Comparison of ENCODE assay signal across 1 cellular context in the genomic region with DNA sequence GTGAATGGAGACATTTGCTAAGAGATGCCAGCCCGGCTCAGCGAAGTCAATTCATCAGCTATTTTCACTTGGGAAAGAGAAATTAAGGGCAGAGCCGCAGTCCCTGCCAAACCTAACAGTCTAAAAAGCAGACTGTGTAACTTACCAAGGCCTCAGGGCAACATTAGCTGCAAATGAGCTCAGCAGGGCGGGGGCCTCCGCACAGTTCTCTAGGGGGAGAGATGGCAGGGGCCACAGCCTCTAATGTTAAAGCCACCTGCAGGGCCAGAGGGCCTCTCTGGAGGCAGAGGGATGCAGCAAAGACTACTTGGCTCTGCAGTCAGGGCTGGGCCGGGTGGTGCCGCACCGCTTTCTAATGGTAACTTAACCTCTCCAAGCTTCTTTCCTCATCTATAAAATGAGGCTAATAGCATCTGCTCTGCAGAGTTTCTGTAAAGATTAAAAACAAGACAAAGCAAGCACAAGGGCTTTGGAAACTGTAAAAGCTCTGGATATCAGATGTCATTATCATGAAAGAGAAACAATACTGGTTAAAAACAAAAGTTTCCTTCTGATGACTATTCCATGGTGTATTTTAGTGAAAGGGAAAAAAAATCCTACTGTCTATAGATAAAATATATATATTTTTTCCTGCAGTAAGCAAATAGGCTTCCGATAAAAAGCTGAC.
TF ChIP-seq lines count a peak whose summit lies in the region.

No MANE protein-coding gene starts in this region.

TF ChIP-seq in HEK293, 187 proteins besides CTCF, POLR2A, EP300 and RAD21 (continued from another document and continues in another):
- TF ChIP-seq, protein P1, sequence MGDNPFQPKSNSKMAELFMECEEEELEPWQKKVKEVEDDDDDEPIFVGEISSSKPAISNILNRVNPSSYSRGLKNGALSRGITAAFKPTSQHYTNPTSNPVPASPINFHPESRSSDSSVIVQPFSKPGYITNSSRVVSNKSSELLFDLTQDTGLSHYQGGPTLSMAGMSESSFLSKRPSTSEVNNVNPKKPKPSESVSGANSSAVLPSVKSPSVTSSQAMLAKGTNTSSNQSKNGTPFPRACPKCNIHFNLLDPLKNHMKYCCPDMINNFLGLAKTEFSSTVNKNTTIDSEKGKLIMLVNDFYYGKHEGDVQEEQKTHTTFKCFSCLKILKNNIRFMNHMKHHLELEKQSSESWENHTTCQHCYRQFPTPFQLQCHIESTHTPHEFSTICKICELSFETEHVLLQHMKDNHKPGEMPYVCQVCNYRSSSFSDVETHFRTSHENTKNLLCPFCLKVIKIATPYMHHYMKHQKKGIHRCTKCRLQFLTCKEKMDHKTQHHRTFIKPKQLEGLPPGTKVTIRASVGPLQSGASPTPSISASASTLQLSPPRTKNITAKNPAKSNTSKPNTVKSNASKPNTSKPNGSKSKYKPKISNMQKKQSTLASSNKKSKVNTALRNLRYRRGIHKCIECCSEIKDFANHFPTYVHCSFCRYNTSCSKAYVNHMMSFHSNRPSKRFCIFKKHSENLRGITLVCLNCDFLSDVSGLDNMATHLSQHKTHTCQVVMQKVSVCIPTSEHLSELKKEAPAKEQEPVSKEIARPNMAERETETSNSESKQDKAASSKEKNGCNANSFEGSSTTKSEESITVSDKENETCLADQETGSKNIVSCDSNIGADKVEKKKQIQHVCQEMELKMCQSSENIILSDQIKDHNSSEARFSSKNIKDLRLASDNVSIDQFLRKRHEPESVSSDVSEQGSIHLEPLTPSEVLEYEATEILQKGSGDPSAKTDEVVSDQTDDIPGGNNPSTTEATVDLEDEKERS (tag by site-specific recombination; IDR thresholded peaks at IDR 0.05): no peak
- no peak for TF ChIP-seq SP2 (tag by site-specific recombination; IDR thresholded peaks at IDR 0.05)
- no peak for TF ChIP-seq ZNF558 (tag by site-specific recombination; IDR thresholded peaks at IDR 0.05)
- TF ChIP-seq ZNF248 (tag by site-specific recombination; IDR thresholded peaks at IDR 0.05): no peak
- peak; percentile 62; the same call in 1 of the 2 replicates for TF ChIP-seq ZNF596 (tag by site-specific recombination; IDR thresholded peaks at IDR 0.05)
- no peak for TF ChIP-seq ZNF24 (tag by site-specific recombination; IDR thresholded peaks at IDR 0.05)
- no peak for TF ChIP-seq ZNF112 (tag by site-specific recombination; IDR thresholded peaks at IDR 0.05)
- TF ChIP-seq ZNF214 (tag by site-specific recombination; IDR thresholded peaks at IDR 0.05; ENCODE audit: borderline replicate concordance): no peak
- TF ChIP-seq ZNF211 (tag by site-specific recombination; IDR thresholded peaks at IDR 0.05; ENCODE audit: low read depth): no peak
- TF ChIP-seq, protein P2, sequence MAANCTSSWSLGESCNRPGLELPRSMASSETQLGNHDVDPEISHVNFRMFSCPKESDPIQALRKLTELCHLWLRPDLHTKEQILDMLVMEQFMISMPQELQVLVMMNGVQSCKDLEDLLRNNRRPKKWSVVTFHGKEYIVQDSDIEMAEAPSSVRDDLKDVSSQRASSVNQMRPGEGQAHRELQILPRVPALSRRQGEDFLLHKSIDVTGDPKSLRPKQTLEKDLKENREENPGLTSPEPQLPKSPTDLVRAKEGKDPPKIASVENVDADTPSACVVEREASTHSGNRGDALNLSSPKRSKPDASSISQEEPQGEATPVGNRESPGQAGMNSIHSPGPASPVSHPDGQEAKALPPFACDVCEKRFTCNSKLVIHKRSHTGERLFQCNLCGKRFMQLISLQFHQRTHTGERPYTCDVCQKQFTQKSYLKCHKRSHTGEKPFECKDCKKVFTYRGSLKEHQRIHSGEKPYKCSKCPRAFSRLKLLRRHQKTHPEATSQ (tag by site-specific recombination; IDR thresholded peaks at IDR 0.05): no peak
- no peak for TF ChIP-seq ZNF138 (tag by site-specific recombination; IDR thresholded peaks at IDR 0.05; ENCODE audit: borderline replicate concordance)
- no peak for TF ChIP-seq SETDB1 (IDR thresholded peaks at IDR 0.05; ENCODE audit: insufficient read length, low read length)
- TF ChIP-seq ZNF677 (tag by site-specific recombination; IDR thresholded peaks at IDR 0.05): no peak
- TF ChIP-seq, protein P3, sequence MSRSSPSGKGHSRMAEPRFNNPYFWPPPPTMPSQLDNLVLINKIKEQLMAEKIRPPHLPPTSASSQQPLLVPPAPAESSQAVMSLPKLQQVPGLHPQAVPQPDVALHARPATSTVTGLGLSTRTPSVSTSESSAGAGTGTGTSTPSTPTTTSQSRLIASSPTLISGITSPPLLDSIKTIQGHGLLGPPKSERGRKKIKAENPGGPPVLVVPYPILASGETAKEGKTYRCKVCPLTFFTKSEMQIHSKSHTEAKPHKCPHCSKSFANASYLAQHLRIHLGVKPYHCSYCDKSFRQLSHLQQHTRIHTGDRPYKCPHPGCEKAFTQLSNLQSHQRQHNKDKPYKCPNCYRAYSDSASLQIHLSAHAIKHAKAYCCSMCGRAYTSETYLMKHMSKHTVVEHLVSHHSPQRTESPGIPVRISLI (tag by site-specific recombination; IDR thresholded peaks at IDR 0.05): no peak
- TF ChIP-seq ZNF555 (tag by site-specific recombination; conservative IDR thresholded peaks at IDR 0.05): no peak
- TF ChIP-seq, protein P4, sequence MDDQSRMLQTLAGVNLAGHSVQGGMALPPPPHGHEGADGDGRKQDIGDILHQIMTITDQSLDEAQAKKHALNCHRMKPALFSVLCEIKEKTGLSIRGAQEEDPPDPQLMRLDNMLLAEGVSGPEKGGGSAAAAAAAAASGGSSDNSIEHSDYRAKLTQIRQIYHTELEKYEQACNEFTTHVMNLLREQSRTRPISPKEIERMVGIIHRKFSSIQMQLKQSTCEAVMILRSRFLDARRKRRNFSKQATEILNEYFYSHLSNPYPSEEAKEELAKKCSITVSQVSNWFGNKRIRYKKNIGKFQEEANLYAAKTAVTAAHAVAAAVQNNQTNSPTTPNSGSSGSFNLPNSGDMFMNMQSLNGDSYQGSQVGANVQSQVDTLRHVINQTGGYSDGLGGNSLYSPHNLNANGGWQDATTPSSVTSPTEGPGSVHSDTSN (CRISPR knock-in tag; IDR thresholded peaks at IDR 0.05): no peak
- TF ChIP-seq, protein P5, sequence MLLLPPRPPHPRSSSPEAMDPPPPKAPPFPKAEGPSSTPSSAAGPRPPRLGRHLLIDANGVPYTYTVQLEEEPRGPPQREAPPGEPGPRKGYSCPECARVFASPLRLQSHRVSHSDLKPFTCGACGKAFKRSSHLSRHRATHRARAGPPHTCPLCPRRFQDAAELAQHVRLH (tag by site-specific recombination; IDR thresholded peaks at IDR 0.05): no peak
- TF ChIP-seq, protein P6, sequence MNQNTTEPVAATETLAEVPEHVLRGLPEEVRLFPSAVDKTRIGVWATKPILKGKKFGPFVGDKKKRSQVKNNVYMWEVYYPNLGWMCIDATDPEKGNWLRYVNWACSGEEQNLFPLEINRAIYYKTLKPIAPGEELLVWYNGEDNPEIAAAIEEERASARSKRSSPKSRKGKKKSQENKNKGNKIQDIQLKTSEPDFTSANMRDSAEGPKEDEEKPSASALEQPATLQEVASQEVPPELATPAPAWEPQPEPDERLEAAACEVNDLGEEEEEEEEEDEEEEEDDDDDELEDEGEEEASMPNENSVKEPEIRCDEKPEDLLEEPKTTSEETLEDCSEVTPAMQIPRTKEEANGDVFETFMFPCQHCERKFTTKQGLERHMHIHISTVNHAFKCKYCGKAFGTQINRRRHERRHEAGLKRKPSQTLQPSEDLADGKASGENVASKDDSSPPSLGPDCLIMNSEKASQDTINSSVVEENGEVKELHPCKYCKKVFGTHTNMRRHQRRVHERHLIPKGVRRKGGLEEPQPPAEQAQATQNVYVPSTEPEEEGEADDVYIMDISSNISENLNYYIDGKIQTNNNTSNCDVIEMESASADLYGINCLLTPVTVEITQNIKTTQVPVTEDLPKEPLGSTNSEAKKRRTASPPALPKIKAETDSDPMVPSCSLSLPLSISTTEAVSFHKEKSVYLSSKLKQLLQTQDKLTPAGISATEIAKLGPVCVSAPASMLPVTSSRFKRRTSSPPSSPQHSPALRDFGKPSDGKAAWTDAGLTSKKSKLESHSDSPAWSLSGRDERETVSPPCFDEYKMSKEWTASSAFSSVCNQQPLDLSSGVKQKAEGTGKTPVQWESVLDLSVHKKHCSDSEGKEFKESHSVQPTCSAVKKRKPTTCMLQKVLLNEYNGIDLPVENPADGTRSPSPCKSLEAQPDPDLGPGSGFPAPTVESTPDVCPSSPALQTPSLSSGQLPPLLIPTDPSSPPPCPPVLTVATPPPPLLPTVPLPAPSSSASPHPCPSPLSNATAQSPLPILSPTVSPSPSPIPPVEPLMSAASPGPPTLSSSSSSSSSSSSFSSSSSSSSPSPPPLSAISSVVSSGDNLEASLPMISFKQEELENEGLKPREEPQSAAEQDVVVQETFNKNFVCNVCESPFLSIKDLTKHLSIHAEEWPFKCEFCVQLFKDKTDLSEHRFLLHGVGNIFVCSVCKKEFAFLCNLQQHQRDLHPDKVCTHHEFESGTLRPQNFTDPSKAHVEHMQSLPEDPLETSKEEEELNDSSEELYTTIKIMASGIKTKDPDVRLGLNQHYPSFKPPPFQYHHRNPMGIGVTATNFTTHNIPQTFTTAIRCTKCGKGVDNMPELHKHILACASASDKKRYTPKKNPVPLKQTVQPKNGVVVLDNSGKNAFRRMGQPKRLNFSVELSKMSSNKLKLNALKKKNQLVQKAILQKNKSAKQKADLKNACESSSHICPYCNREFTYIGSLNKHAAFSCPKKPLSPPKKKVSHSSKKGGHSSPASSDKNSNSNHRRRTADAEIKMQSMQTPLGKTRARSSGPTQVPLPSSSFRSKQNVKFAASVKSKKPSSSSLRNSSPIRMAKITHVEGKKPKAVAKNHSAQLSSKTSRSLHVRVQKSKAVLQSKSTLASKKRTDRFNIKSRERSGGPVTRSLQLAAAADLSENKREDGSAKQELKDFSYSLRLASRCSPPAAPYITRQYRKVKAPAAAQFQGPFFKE (tag by site-specific recombination; IDR thresholded peaks at IDR 0.05; ENCODE audit: borderline replicate concordance): no peak
- TF ChIP-seq GFI1B (tag by site-specific recombination; IDR thresholded peaks at IDR 0.05): no peak
- TF ChIP-seq, protein P7, sequence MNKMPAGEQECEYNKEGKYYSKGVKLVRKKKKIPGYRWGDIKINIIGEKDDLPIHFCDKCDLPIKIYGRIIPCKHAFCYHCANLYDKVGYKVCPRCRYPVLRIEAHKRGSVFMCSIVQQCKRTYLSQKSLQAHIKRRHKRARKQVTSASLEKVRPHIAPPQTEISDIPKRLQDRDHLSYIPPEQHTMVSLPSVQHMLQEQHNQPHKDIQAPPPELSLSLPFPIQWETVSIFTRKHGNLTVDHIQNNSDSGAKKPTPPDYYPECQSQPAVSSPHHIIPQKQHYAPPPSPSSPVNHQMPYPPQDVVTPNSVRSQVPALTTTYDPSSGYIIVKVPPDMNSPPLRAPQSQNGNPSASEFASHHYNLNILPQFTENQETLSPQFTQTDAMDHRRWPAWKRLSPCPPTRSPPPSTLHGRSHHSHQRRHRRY (tag by site-specific recombination; IDR thresholded peaks at IDR 0.05): no peak
- TF ChIP-seq ZNF785 (tag by site-specific recombination; IDR thresholded peaks at IDR 0.05): no peak
- TF ChIP-seq OVOL3 (tag by site-specific recombination; IDR thresholded peaks at IDR 0.05): peak; percentile 67; the same call in 1 of the 2 replicates
- TF ChIP-seq ZFP37 (tag by site-specific recombination; IDR thresholded peaks at IDR 0.05): no peak
- TF ChIP-seq ZNF132 (tag by site-specific recombination; IDR thresholded peaks at IDR 0.05; ENCODE audit: borderline replicate concordance): no peak
- TF ChIP-seq ZNF664 (tag by site-specific recombination; IDR thresholded peaks at IDR 0.05): no peak
- TF ChIP-seq KLF8 (tag by site-specific recombination; IDR thresholded peaks at IDR 0.05): 0 out of 2 replicates have a peak, but pooled peaks have one; percentile 41
- peak; percentile 87 for TF ChIP-seq ZNF423 (tag by site-specific recombination; IDR thresholded peaks at IDR 0.05)
- peak; percentile 80 for TF ChIP-seq ZNF561 (tag by site-specific recombination; IDR thresholded peaks at IDR 0.05; ENCODE audit: borderline replicate concordance)
- no peak for TF ChIP-seq ZNF114 (tag by site-specific recombination; IDR thresholded peaks at IDR 0.05)
- TF ChIP-seq, protein P8, sequence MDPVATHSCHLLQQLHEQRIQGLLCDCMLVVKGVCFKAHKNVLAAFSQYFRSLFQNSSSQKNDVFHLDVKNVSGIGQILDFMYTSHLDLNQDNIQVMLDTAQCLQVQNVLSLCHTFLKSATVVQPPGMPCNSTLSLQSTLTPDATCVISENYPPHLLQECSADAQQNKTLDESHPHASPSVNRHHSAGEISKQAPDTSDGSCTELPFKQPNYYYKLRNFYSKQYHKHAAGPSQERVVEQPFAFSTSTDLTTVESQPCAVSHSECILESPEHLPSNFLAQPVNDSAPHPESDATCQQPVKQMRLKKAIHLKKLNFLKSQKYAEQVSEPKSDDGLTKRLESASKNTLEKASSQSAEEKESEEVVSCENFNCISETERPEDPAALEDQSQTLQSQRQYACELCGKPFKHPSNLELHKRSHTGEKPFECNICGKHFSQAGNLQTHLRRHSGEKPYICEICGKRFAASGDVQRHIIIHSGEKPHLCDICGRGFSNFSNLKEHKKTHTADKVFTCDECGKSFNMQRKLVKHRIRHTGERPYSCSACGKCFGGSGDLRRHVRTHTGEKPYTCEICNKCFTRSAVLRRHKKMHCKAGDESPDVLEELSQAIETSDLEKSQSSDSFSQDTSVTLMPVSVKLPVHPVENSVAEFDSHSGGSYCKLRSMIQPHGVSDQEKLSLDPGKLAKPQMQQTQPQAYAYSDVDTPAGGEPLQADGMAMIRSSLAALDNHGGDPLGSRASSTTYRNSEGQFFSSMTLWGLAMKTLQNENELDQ (tag by site-specific recombination; IDR thresholded peaks at IDR 0.05; ENCODE audit: low read depth): no peak
- TF ChIP-seq, protein P9, sequence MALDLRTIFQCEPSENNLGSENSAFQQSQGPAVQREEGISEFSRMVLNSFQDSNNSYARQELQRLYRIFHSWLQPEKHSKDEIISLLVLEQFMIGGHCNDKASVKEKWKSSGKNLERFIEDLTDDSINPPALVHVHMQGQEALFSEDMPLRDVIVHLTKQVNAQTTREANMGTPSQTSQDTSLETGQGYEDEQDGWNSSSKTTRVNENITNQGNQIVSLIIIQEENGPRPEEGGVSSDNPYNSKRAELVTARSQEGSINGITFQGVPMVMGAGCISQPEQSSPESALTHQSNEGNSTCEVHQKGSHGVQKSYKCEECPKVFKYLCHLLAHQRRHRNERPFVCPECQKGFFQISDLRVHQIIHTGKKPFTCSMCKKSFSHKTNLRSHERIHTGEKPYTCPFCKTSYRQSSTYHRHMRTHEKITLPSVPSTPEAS (tag by site-specific recombination; IDR thresholded peaks at IDR 0.05): no peak
- TF ChIP-seq, protein P10, sequence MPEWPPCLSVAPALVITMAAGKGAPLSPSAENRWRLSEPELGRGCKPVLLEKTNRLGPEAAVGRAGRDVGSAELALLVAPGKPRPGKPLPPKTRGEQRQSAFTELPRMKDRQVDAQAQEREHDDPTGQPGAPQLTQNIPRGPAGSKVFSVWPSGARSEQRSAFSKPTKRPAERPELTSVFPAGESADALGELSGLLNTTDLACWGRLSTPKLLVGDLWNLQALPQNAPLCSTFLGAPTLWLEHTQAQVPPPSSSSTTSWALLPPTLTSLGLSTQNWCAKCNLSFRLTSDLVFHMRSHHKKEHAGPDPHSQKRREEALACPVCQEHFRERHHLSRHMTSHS (tag by site-specific recombination; IDR thresholded peaks at IDR 0.05): no peak
- TF ChIP-seq ZFP41 (tag by site-specific recombination; IDR thresholded peaks at IDR 0.05; ENCODE audit: borderline replicate concordance): no peak
